ENCODE assay signal across 8 cellular contexts in the genomic region with DNA sequence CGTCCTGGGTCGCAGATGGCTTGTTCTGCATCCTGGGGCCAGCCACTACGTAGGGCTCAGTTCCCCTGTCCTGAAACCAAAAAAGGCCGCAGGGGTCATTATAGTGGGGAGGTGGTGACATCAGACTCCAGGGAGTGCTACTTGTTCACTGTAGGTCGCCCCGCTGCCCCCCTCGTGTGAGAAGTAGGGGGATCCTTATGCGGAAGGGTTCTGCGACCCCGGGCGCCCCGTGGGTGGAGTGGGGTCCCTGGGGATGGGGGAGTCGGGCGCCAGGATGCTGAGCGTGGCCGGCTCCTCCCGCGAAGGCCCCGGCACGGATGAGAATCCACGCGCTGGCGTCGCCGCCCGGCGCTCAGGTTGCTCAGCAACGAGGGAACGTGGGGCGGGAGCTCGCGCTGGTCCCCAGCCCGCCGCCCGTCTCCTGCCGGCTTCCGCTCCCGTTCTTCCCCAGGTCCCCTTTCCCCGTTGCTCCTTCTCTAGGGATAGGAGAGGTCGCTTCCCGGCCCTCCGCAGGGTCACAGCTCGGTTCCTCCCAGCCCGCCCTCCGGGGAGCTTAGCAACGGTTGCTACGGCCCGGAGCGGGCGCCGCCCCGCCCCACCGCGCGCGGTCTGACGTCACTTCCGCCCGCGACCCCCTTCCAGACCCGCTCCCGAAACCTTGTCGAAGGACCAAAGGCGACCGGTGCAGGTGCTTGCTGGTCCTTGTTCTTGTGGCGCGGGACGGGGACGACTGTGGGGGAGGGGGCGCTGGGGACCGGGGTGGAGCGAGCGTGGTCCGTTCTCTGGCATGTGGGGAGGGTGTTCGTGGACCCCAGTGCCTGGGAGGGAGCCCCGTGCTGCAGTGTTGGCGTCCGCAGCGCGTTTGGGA. TPM values are rescaled to one million over a fixed set of nuclear protein-coding genes. Genes with fewer than 3 reads are reported as not detected.
DNase-seq lines count a peak whose midpoint lies in the region; ATAC-seq and TF ChIP-seq lines count a peak whose summit lies in the region.

A gene with protein sequence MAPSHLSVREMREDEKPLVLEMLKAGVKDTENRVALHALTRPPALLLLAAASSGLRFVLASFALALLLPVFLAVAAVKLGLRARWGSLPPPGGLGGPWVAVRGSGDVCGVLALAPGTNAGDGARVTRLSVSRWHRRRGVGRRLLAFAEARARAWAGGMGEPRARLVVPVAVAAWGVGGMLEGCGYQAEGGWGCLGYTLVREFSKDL (plus strand): TSS at position 618 of the 868 bp plus-strand sequence. CDS start 521 bp downstream, outside the sequence.

- peak; percentile 97 for DNase-seq in GM10266 (ENCODE audit: extremely low spot score)
- DNase-seq in OCI-M2 (lab: John Stamatoyannopoulos, UW; ENCODE audit: unreplicated experiment) = peak; percentile 13
- peak; percentile 13 to 51 for DNase-seq in activated T-helper 1 cell treated with anti-CD3 and anti-CD28 coated beads, Interleukin-2, amount 50 U/mL, for 16 hours (ENCODE audit: low read depth in 1 of 2, low spot score in 1 of 2)
- no peak for DNase-seq in fibroblast of mammary gland (ENCODE audit: low read depth)
- DNase-seq in suprapubic skin (ENCODE audit: low spot score in 2 of 2) = peak in 1 of 2 donors; percentile 77
- no peak for DNase-seq in middle frontal gyrus (ENCODE audit: extremely low spot score, low spot score)

- no peak for TF ChIP-seq POLR2A in suprapubic skin (IDR thresholded peaks at IDR 0.05)

- peaks cover 24% of the 10 kb centered on the region for H3K36me3 ChIP-seq in suprapubic skin

- H3K4me3 ChIP-seq in fibroblast of mammary gland (ENCODE audit: control insufficient read depth, low read depth, low read length) (peak within 1 kb of the TSS; percentile 60), suprapubic skin (peak within 1 kb of the TSS; percentile 61)

- peak within 1 kb of the TSS; percentile 83 for H3K27ac ChIP-seq in suprapubic skin

- peak; percentile 49 for ATAC-seq in HG03521 (IDR thresholded peaks at IDR 0.05; ENCODE audit: unreplicated experiment)

- no peak for TF ChIP-seq EP300 in suprapubic skin (IDR thresholded peaks at IDR 0.05)

- peak within 1 kb of the TSS; percentile 83 to 95 (median 87) for H3K27ac Mint-ChIP-seq in nephron

- no peaks in the 10 kb centered on the region for H3K9me3 Mint-ChIP-seq in nephron

- H3K4me3 Mint-ChIP-seq in nephron = peak within 1 kb of the TSS; percentile 85 to 95 (median 92)

- H3K9me3 ChIP-seq in suprapubic skin = no peaks in the 10 kb centered on the region

- 0% methylated on average over 18 of the region's 80 CpGs for WGBS in suprapubic skin

- TF ChIP-seq CTCF in GM10266 (IDR thresholded peaks at IDR 0.05; ENCODE audit: control insufficient read depth, insufficient read depth, low read depth, missing control alignments) (no peak), fibroblast of mammary gland (conservative IDR thresholded peaks at IDR 0.05; ENCODE audit: control insufficient read depth, insufficient read depth, low read depth, low read length) (no peak), nephron (IDR thresholded peaks at IDR 0.05; ENCODE audit: unreplicated experiment in 3 of 3) (no peak), suprapubic skin (IDR thresholded peaks at IDR 0.05) (no peak)

- peaks cover 48% of the 10 kb centered on the region for H3K4me1 ChIP-seq in suprapubic skin

- no peaks in the 10 kb centered on the region for H3K27me3 Mint-ChIP-seq in nephron (ENCODE audit: low read depth)

- peaks cover 2% of the 10 kb centered on the region for H3K36me3 Mint-ChIP-seq in nephron (ENCODE audit: low read depth)

- peaks cover 25% of the 10 kb centered on the region for H3K4me1 Mint-ChIP-seq in nephron

- H3K27me3 ChIP-seq in suprapubic skin = no peaks in the 10 kb centered on the region

RNA-seq across cellular contexts. Expression of the gene that starts here (rescaled TPM):
- 1 to 10 TPM; 2.4 to 4.8 (median 4.0) TPM for total RNA-seq in suprapubic skin

Comparison
In these comparisons a context has a peak if more than half of its experiments do, and no peak if none do; other contexts are left out.
1. DNase-seq: peak in GM10266 (single experiment), OCI-M2 (single experiment) and activated T-helper 1 cell treated with anti-CD3 and anti-CD28 coated beads, Interleukin-2, amount 50 U/mL, for 16 hours (2 of 2); none in fibroblast of mammary gland (single experiment) and middle frontal gyrus (single experiment).